Comparison of ENCODE assay signal across 2 cellular contexts in the genomic region with DNA sequence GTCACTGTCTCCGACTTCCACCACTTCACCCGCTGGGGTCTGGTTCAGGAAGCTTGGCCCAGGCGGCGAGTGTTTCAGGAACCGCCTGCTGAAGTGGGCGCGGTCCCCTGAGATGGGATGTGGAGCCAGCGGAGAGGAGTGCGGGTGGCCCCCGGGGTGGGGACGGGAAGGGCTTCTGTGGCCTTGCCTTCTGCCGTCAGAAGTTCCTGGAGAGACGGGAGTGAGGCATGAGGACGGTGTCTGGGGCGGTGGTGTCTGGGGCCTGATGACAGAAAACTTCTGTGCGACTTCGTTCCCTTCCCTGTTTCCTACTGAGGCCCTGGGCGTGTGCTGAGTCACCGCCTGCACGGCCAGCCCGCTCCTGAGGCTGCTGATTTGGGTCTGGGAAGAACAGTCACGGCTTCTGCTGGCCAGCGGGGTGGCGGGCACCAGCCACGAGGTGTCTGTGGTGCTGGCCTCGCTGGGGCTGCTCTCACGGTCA.
TF ChIP-seq lines count a peak whose summit lies in the region.

No MANE protein-coding gene starts in this region.

TF ChIP-seq in HEK293, 187 proteins besides CTCF, POLR2A, EP300 and RAD21 (continued from another document):
- no peak for TF ChIP-seq ZNF211 (tag by site-specific recombination; IDR thresholded peaks at IDR 0.05; ENCODE audit: low read depth)
- no peak for TF ChIP-seq ZNF23 (tag by site-specific recombination; IDR thresholded peaks at IDR 0.05; ENCODE audit: borderline replicate concordance)
- no peak for TF ChIP-seq ZNF776 (tag by site-specific recombination; IDR thresholded peaks at IDR 0.05; ENCODE audit: borderline replicate concordance)
- TF ChIP-seq, protein P1, sequence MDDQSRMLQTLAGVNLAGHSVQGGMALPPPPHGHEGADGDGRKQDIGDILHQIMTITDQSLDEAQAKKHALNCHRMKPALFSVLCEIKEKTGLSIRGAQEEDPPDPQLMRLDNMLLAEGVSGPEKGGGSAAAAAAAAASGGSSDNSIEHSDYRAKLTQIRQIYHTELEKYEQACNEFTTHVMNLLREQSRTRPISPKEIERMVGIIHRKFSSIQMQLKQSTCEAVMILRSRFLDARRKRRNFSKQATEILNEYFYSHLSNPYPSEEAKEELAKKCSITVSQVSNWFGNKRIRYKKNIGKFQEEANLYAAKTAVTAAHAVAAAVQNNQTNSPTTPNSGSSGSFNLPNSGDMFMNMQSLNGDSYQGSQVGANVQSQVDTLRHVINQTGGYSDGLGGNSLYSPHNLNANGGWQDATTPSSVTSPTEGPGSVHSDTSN (CRISPR knock-in tag; IDR thresholded peaks at IDR 0.05), result no peak
- TF ChIP-seq ZNF19 (tag by site-specific recombination; IDR thresholded peaks at IDR 0.05; ENCODE audit: low read depth), result no peak
TF ChIP-seq in HEK293: peak in this region for 1.

TF ChIP-seq in SK-N-SH, 30 proteins besides CTCF, POLR2A, EP300 and RAD21 (continued from another document):
- TF ChIP-seq RCOR1 (IDR thresholded peaks at IDR 0.05; ENCODE audit: low read length) (no peak), ELF1 (IDR thresholded peaks at IDR 0.05) (no peak), TEAD4 (IDR thresholded peaks at IDR 0.05; ENCODE audit: borderline replicate concordance, insufficient read depth) (no peak), FOXJ3 (CRISPR knock-in tag; IDR thresholded peaks at IDR 0.05) (no peak), POLR2AphosphoS5 (IDR thresholded peaks at IDR 0.05; ENCODE audit: low read depth, low read length) (no peak), RXRA (IDR thresholded peaks at IDR 0.05; ENCODE audit: borderline replicate concordance, low read depth) (no peak), EZH2phosphoT487 (IDR thresholded peaks at IDR 0.05; ENCODE audit: borderline replicate concordance, low read depth) (no peak)
- TF ChIP-seq, protein P2, sequence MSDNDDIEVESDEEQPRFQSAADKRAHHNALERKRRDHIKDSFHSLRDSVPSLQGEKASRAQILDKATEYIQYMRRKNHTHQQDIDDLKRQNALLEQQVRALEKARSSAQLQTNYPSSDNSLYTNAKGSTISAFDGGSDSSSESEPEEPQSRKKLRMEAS (IDR thresholded peaks at IDR 0.05; ENCODE audit: low read depth), result no peak
